ENCODE assay signal across 15 cellular contexts in genomic region chr2:134336352-134336751, GRCh38.
A peak's percentile ranks its signal among the peaks of the same experiment; 100 is the strongest.
DNase-seq lines count a peak whose midpoint lies in the region; ATAC-seq and FAIRE-seq lines count a peak whose summit lies in the region.
"Had no signal": no experiment of that assay in that cellular context is flagged by ENCODE, and none has a peak within 500 bp of the region (broad histone marks: within the 10 kb centered on the region; RNA-seq: fewer than 3 reads in every experiment).

No MANE protein-coding gene starts in this region.

- no peak overlapping the region for H3K4me3 Mint-ChIP-seq in activated naive CD4-positive, alpha-beta T cell treated with anti-CD3 and anti-CD28 coated beads, Interleukin-2, amount 50 U/mL, for 24 hours
- no peak overlapping the region for H3K4me3 Mint-ChIP-seq in stimulated activated naive B cell treated with anti-CD40 and anti-IgM and Interleukin-4, amounts not matched to agents 10 μg/mL and 1 μg/mL and 100 μg/mL, for 72 hours

- peak overlapping the region; percentile 27 for H3K27ac Mint-ChIP-seq in activated naive CD4-positive, alpha-beta T cell treated with anti-CD3 and anti-CD28 coated beads, Interleukin-2, amount 50 U/mL, for 24 hours
- H3K27ac Mint-ChIP-seq in stimulated activated naive B cell treated with anti-CD40 and anti-IgM and Interleukin-4, amounts not matched to agents 10 μg/mL and 1 μg/mL and 100 μg/mL, for 72 hours: peak overlapping the region; percentile 80
- H3K27ac Mint-ChIP-seq: activated T-helper 2 cell treated with anti-CD3 and anti-CD28 coated beads, Interferon-gamma antibody, Interleukin-2, Interleukin-4, amounts not matched to agents 10 μg/mL and 5 μg/mL and 100 μg/mL, durations not matched to agents 14 hours and 24 hours and 36 hours had no signal

- DNase-seq in activated naive CD4-positive, alpha-beta T cell treated with Interleukin-2 at 50 U/mL for 16 hours: no peak
- peak; percentile 9 for DNase-seq in stimulated activated naive B cell treated with anti-CD40 and anti-IgM and Interleukin-4, amounts not matched to agents 10 μg/mL and 1 μg/mL and 100 μg/mL, for 72 hours
- DNase-seq in SW 1271 (lab: John Stamatoyannopoulos, UW) (no peak), RCC 7860 (ENCODE audit: low spot score) (no peak), SKM-1 (lab: John Stamatoyannopoulos, UW; ENCODE audit: unreplicated experiment) (no peak)
- DNase-seq: EL; gastrocnemius medialis; pancreas; stimulated activated CD4-positive, alpha-beta T cell treated with anti-CD3 and anti-CD28 coated beads, Interleukin-4, amount 100 ng/mL, for 4 hours; transverse colon had no signal

- ATAC-seq in GM21825 (IDR thresholded peaks at IDR 0.05; ENCODE audit: unreplicated experiment): peak; percentile 93
- ATAC-seq in HG03280 (IDR thresholded peaks at IDR 0.05; ENCODE audit: unreplicated experiment): peak; percentile 89
- ATAC-seq in stimulated activated naive B cell treated with anti-CD40 and anti-IgM and Interleukin-4, amounts not matched to agents 10 μg/mL and 1 μg/mL and 100 μg/mL, for 72 hours (replicated peaks): peak; percentile 98
- ATAC-seq: gastrocnemius medialis had no signal

- H3K9me3 Mint-ChIP-seq in activated naive CD4-positive, alpha-beta T cell treated with anti-CD3 and anti-CD28 coated beads, Interleukin-2, amount 50 U/mL, for 24 hours: no peaks in the 10 kb centered on the region
- H3K9me3 Mint-ChIP-seq in stimulated activated naive B cell treated with anti-CD40 and anti-IgM and Interleukin-4, amounts not matched to agents 10 μg/mL and 1 μg/mL and 100 μg/mL, for 72 hours: peaks cover 7 to 9% of the 10 kb centered on the region in 2 donors

- H3K36me3 Mint-ChIP-seq in activated naive CD4-positive, alpha-beta T cell treated with anti-CD3 and anti-CD28 coated beads, Interleukin-2, amount 50 U/mL, for 24 hours: peaks cover 26% of the 10 kb centered on the region
- H3K36me3 Mint-ChIP-seq in stimulated activated naive B cell treated with anti-CD40 and anti-IgM and Interleukin-4, amounts not matched to agents 10 μg/mL and 1 μg/mL and 100 μg/mL, for 72 hours: peaks cover 25 to 56% of the 10 kb centered on the region in 2 donors

- no peak for FAIRE-seq in RCC 7860 (lab: Jason Lieb, UNC)
- FAIRE-seq: A204.1, pancreas had no signal

- no peaks in the 10 kb centered on the region for H3K27me3 Mint-ChIP-seq in activated naive CD4-positive, alpha-beta T cell treated with anti-CD3 and anti-CD28 coated beads, Interleukin-2, amount 50 U/mL, for 24 hours
- H3K27me3 Mint-ChIP-seq in stimulated activated naive B cell treated with anti-CD40 and anti-IgM and Interleukin-4, amounts not matched to agents 10 μg/mL and 1 μg/mL and 100 μg/mL, for 72 hours: no peaks in the 10 kb centered on the region

- H3K4me1 Mint-ChIP-seq in activated naive CD4-positive, alpha-beta T cell treated with anti-CD3 and anti-CD28 coated beads, Interleukin-2, amount 50 U/mL, for 24 hours: no peaks in the 10 kb centered on the region
- peaks cover 21 to 36% of the 10 kb centered on the region in 2 donors for H3K4me1 Mint-ChIP-seq in stimulated activated naive B cell treated with anti-CD40 and anti-IgM and Interleukin-4, amounts not matched to agents 10 μg/mL and 1 μg/mL and 100 μg/mL, for 72 hours
